Comparison of ENCODE assay signal across 16 cellular contexts in the genomic region with DNA sequence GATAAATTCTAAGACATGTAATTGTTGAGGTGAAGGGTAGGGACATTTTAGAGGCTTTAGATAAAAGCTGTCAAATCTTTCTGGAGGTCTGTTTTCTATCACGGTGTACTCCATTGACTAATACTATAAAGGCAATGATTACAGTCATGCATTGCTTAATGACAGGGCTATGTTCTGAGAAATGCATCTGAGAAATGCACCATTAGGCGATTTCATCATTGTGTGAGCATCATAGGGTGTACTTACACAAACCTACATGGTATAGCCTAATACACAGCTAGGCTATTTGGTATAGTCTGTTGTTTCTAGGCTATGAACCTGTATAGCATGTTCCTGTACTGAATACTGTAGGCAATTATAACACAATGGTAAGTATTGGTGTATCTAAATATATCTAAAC.
A peak's percentile ranks its signal among the peaks of the same experiment; 100 is the strongest.
DNase-seq lines count a peak whose midpoint lies in the region; ATAC-seq and TF ChIP-seq lines count a peak whose summit lies in the region.
"Had no signal": no experiment of that assay in that cellular context is flagged by ENCODE, and none has a peak within 500 bp of the region (broad histone marks: within the 10 kb centered on the region; RNA-seq: fewer than 3 reads in every experiment).

No MANE protein-coding gene starts in this region.

- peak; percentile 36 for DNase-seq in CD1c-positive myeloid dendritic cell (ENCODE audit: extremely low spot score)
- no peak for DNase-seq in SK-N-MC (ENCODE audit: low read depth, low spot score)
- peak; percentile 21 for DNase-seq in fibroblast of the aortic adventitia (ENCODE audit: low read depth)
- no peak for DNase-seq in stimulated activated naive CD8-positive, alpha-beta T cell treated with anti-CD3 and anti-CD28 coated beads, Interleukin-15, Interleukin-2, amounts not matched to agents 100 U/mL and 50 U/mL, for 24 hours
- DNase-seq in adrenal gland, result no peak
- no peak for DNase-seq in activated gamma-delta T cell treated with Interleukin-2 at 50 U/mL for 16 hours
- no peak for DNase-seq in NOMO-1 treated with dmso at 0.1 percent for 144 hours (lab: John Stamatoyannopoulos, UW; ENCODE audit: unreplicated experiment)
- DNase-seq: GM23248, MM.1S, NCI-H187, NCI-H526 had no signal

- WGBS in adrenal gland, 4 donors, result 64 to 81% (median 67%) methylated on average over 2 of the region's 2 CpGs

- H3K27ac ChIP-seq in HEK293 (ENCODE audit: extremely low read depth, low read depth, low read length) (no peak overlapping the region), SK-N-MC (peak overlapping the region; percentile 70), adrenal gland (no peak overlapping the region)
- H3K27ac ChIP-seq: C4-2B, GM23248 had no signal

- intact Hi-C loops in adrenal gland (cut with DNase I), result no loop called here

- TF ChIP-seq CTCF in HEK293 (tag by site-specific recombination; IDR thresholded peaks at IDR 0.05) (no peak), fibroblast of the aortic adventitia (IDR thresholded peaks at IDR 0.05; ENCODE audit: insufficient read depth, low read length) (no peak), adrenal gland (IDR thresholded peaks at IDR 0.05) (no peak)

- H3K9me3 ChIP-seq in HEK293 (ENCODE audit: control insufficient read depth, insufficient read depth, low read depth, low read length) (no peaks in the 10 kb centered on the region), SK-N-MC (ENCODE audit: low read depth, low read length) (peaks cover 8% of the 10 kb centered on the region; the same call in 1 of the 2 replicates), adrenal gland (replicated peaks in 1 of 3) (no peaks in the 10 kb centered on the region)

- H3K36me3 ChIP-seq in HEK293 (ENCODE audit: control insufficient read depth in 2 of 2, insufficient read depth in 1 of 2, low read length in 2 of 2) (no peaks in the 10 kb centered on the region), SK-N-MC (ENCODE audit: insufficient read depth, low read length) (no peaks in the 10 kb centered on the region), adrenal gland (replicated peaks in 1 of 2) (no peaks in the 10 kb centered on the region)

- TF ChIP-seq POLR2A in adrenal gland (IDR thresholded peaks at IDR 0.05), result no peak

- no peak overlapping the region for H3K9ac ChIP-seq in SK-N-MC (ENCODE audit: insufficient read length)
- H3K9ac ChIP-seq: GM23248 had no signal

- ATAC-seq in stimulated activated naive CD8-positive, alpha-beta T cell treated with anti-CD3 and anti-CD28 coated beads, Interleukin-15, Interleukin-2, amounts not matched to agents 100 U/mL and 50 U/mL, for 24 hours, result no peak
- ATAC-seq: HCT116, Right ventricle myocardium inferior had no signal

- H3K4me1 ChIP-seq in HEK293 (ENCODE audit: control insufficient read depth, insufficient read depth, low read length), result no peaks in the 10 kb centered on the region
- H3K4me1 ChIP-seq in adrenal gland (replicated peaks in 1 of 2), result no peaks in the 10 kb centered on the region

- POLR2A ChIA-PET in HEK293 (lab: Yijun Ruan, JAX), result interaction anchor here (0.6 kb wide), 1 partner anchor 462 kb away, joined by 4 read pairs; the partner anchor contains the start of gene REV3L

- CTCF ChIA-PET in HEK293 (lab: Yijun Ruan, JAX), result no interaction called here

- no peaks in the 10 kb centered on the region for H3K27me3 ChIP-seq in adrenal gland

- no peak overlapping the region for H3K4me3 ChIP-seq in HEK293 (ENCODE audit: low read depth, low read length)
- H3K4me3 ChIP-seq in SK-N-MC, result no peak overlapping the region
- no peak overlapping the region for H3K4me3 ChIP-seq in fibroblast of the aortic adventitia (ENCODE audit: low read depth, low read length)
- H3K4me3 ChIP-seq in adrenal gland, result no peak overlapping the region
- H3K4me3 ChIP-seq: GM12878, GM23248 had no signal

TF ChIP-seq in HEK293, 187 proteins besides CTCF, POLR2A, EP300 and RAD21:
- TF ChIP-seq SCRT2 (tag by site-specific recombination; IDR thresholded peaks at IDR 0.05) (no peak), PRDM10 (tag by site-specific recombination; IDR thresholded peaks at IDR 0.05) (peak; percentile 70)

Comparison
In these comparisons a context has a peak if more than half of its experiments do, and no peak if none do; other contexts are left out.
1. DNase-seq: peak in CD1c-positive myeloid dendritic cell (single experiment) and fibroblast of the aortic adventitia (single experiment); none in SK-N-MC (single experiment), stimulated activated naive CD8-positive, alpha-beta T cell treated with anti-CD3 and anti-CD28 coated beads, Interleukin-15, Interleukin-2, amounts not matched to agents 100 U/mL and 50 U/mL, for 24 hours (single experiment), adrenal gland (0 of 7), activated gamma-delta T cell treated with Interleukin-2 at 50 U/mL for 16 hours (single experiment) and NOMO-1 treated with dmso at 0.1 percent for 144 hours (single experiment).